ENCODE assay signal across 14 cellular contexts in genomic region chrX:54492340-54492739, GRCh38. TPM values are rescaled to one million over a fixed set of nuclear protein-coding genes. Genes with fewer than 3 reads are reported as not detected.
DNase-seq lines count a peak whose midpoint lies in the region; ATAC-seq and TF ChIP-seq lines count a peak whose summit lies in the region.
"Had no signal": no experiment of that assay in that cellular context is flagged by ENCODE, and none has a peak within 500 bp of the region (broad histone marks: within the 10 kb centered on the region; RNA-seq: fewer than 3 reads in every experiment).

No MANE protein-coding gene starts in this region.

- no peak overlapping the region for H3K4me3 Mint-ChIP-seq in MCF 10A (ENCODE audit: unreplicated experiment)
- H3K4me3 Mint-ChIP-seq: activated CD8-positive, alpha-beta T cell treated with anti-CD3 and anti-CD28 coated beads for 36 hours; activated naive CD8-positive, alpha-beta T cell treated with anti-CD3 and anti-CD28 coated beads for 36 hours had no signal

- CTCF ChIA-PET in MCF 10A (lab: Yijun Ruan, JAX) = no interaction called here

- no peaks in the 10 kb centered on the region for H3K4me1 Mint-ChIP-seq in MCF 10A (ENCODE audit: insufficient read depth, unreplicated experiment)
- H3K4me1 Mint-ChIP-seq: activated naive CD8-positive, alpha-beta T cell treated with anti-CD3 and anti-CD28 coated beads for 36 hours had no signal

- TF ChIP-seq CTCF in MCF 10A (IDR thresholded peaks at IDR 0.05; ENCODE audit: unreplicated experiment) = no peak
- TF ChIP-seq CTCF in breast epithelium (IDR thresholded peaks at IDR 0.05) = no peak
- TF ChIP-seq CTCF in adrenal gland (IDR thresholded peaks at IDR 0.05) = no peak
- TF ChIP-seq CTCF in foreskin keratinocyte (conservative IDR thresholded peaks at IDR 0.05) = no peak
- TF ChIP-seq CTCF in vagina (IDR thresholded peaks at IDR 0.05) = no peak

- peaks cover 0 to 27% of the 10 kb centered on the region in 2 donors for H3K27me3 ChIP-seq in breast epithelium
- peaks cover under 1% of the 10 kb centered on the region for H3K27me3 ChIP-seq in adrenal gland
- H3K27me3 ChIP-seq in foreskin keratinocyte = no peaks in the 10 kb centered on the region
- H3K27me3 ChIP-seq in vagina = no peaks in the 10 kb centered on the region
- H3K27me3 ChIP-seq: transverse colon had no signal

- POLR2A ChIA-PET in MCF 10A (lab: Yijun Ruan, JAX) = interaction anchor here (0.7 to 1.4 kb wide), 3 partner anchors 8 to 37 kb away, joined by 3 to 4 read pairs (median 4); no protein-coding TSS in a partner anchor

- 26 to 46% (median 35%) methylated on average over 5 to 6 of the region's 6 CpGs for WGBS in adrenal gland, 4 donors

- H3K9me3 ChIP-seq in breast epithelium = peaks cover 0 to 7% of the 10 kb centered on the region in 2 donors
- H3K9me3 ChIP-seq in adrenal gland (replicated peaks in 1 of 3) = no peaks in the 10 kb centered on the region
- no peaks in the 10 kb centered on the region for H3K9me3 ChIP-seq in vagina
- H3K9me3 ChIP-seq: transverse colon had no signal

- H3K27ac Mint-ChIP-seq in MCF 10A (ENCODE audit: low read depth, unreplicated experiment) = peak overlapping the region; percentile 69
- H3K27ac Mint-ChIP-seq: activated CD8-positive, alpha-beta T cell treated with anti-CD3 and anti-CD28 coated beads for 36 hours; activated naive CD8-positive, alpha-beta T cell treated with anti-CD3 and anti-CD28 coated beads for 36 hours had no signal

- no peak for TF ChIP-seq POLR2A in breast epithelium (IDR thresholded peaks at IDR 0.05)
- TF ChIP-seq POLR2A in adrenal gland (IDR thresholded peaks at IDR 0.05) = no peak
- TF ChIP-seq POLR2A in vagina (IDR thresholded peaks at IDR 0.05) = no peak

- ATAC-seq in foreskin keratinocyte = peak; percentile 77
- ATAC-seq in HG03520 (IDR thresholded peaks at IDR 0.05; ENCODE audit: unreplicated experiment) = no peak
- ATAC-seq: activated CD8-positive, alpha-beta T cell treated with anti-CD3 and anti-CD28 coated beads for 36 hours had no signal

- H3K27ac ChIP-seq in breast epithelium (no peak overlapping the region), adrenal gland (peak overlapping the region in 2 of 5 donors; percentile 15 to 65), foreskin keratinocyte (no peak overlapping the region), vagina (peak overlapping the region; percentile 26)
- H3K27ac ChIP-seq: parathyroid adenoma, transverse colon had no signal

- H3K4me3 ChIP-seq in breast epithelium = no peak overlapping the region
- no peak overlapping the region for H3K4me3 ChIP-seq in adrenal gland
- no peak overlapping the region for H3K4me3 ChIP-seq in vagina
- H3K4me3 ChIP-seq: transverse colon had no signal

- intact Hi-C loops in MCF 10A (cut with micrococcal nuclease) = loop anchor here (1.0 kb wide), 1 partner anchor 18 kb away; no protein-coding TSS in a partner anchor
- intact Hi-C loops in breast epithelium (cut with DNase I; ENCODE audit: low total_unique reads) = no loop called here
- intact Hi-C loops in adrenal gland (cut with DNase I) = no loop called here
- intact Hi-C loops in vagina (cut with DNase I) = no loop called here

- H3K27me3 Mint-ChIP-seq in MCF 10A (ENCODE audit: insufficient read depth, unreplicated experiment) = peaks cover 31% of the 10 kb centered on the region

- no peaks in the 10 kb centered on the region for H3K9me3 Mint-ChIP-seq in MCF 10A (ENCODE audit: unreplicated experiment)
- H3K9me3 Mint-ChIP-seq: activated CD8-positive, alpha-beta T cell treated with anti-CD3 and anti-CD28 coated beads for 36 hours had no signal

- TSS peak; percentile 17 for BruUV-seq in MCF 10A (replicated peaks; lab: Mats Ljungman, UMichigan)

- no peaks in the 10 kb centered on the region for H3K36me3 Mint-ChIP-seq in MCF 10A (ENCODE audit: insufficient read depth, unreplicated experiment)
- H3K36me3 Mint-ChIP-seq: activated naive CD8-positive, alpha-beta T cell treated with anti-CD3 and anti-CD28 coated beads for 36 hours had no signal

- H3K36me3 ChIP-seq in breast epithelium (no peaks in the 10 kb centered on the region), adrenal gland (replicated peaks in 1 of 2) (no peaks in the 10 kb centered on the region), vagina (no peaks in the 10 kb centered on the region)
- H3K36me3 ChIP-seq: transverse colon had no signal

- peak; percentile 60 for DNase-seq in MCF 10A (ENCODE audit: unreplicated experiment)
- no peak for DNase-seq in breast epithelium (ENCODE audit: low spot score in 2 of 2)
- peak; percentile 59 to 80 (median 74) for DNase-seq in adrenal gland
- peak in 1 of 2 donors; percentile 47 for DNase-seq in foreskin keratinocyte
- no peak for DNase-seq in vagina (ENCODE audit: extremely low spot score in 2 of 2)
- no peak for DNase-seq in central memory CD4-positive, alpha-beta T cell
- no peak for DNase-seq in stimulated activated CD4-positive, alpha-beta T cell treated with anti-CD3 and anti-CD28 coated beads, Interleukin-12 subunit alpha, Interleukin-12 subunit beta, amount 100 ng/mL, for 4 hours
- DNase-seq: activated CD8-positive, alpha-beta T cell treated with anti-CD3 and anti-CD28 coated beads for 36 hours; activated naive CD8-positive, alpha-beta T cell treated with anti-CD3 and anti-CD28 coated beads for 36 hours; NCI-H510A treated with DMSO at 0.1 percent for 48 hours; SW 1271; transverse colon had no signal

- H3K4me1 ChIP-seq in breast epithelium (no peaks in the 10 kb centered on the region), adrenal gland (replicated peaks in 1 of 2) (no peaks in the 10 kb centered on the region), foreskin keratinocyte (peaks cover 5% of the 10 kb centered on the region), vagina (peaks cover 23% of the 10 kb centered on the region)

RNA-seq across cellular contexts. Expression of gene FGD1, which starts 3.7 kb away (rescaled TPM):
- total RNA-seq in MCF 10A (2022) (13.9 and 15.6 TPM in 2 replicates), breast epithelium (1 to 10 TPM; 2.6 to 3.7 (median 3.3) TPM), adrenal gland (10 to 100 TPM in 3 of 8 donors, 1 to 10 TPM in 5; 6.9 to 13.6 (median 9.5) TPM), foreskin keratinocyte (10.2 and 10.9 TPM in 2 replicates), vagina (8.1 TPM)
- polyA plus RNA-seq in adrenal gland (10 to 100 TPM in 1 of 3 donors, 1 to 10 TPM in 2; 4.4 to 14.2 (median 8.6) TPM), foreskin keratinocyte (8.5 and 9.0 TPM in 2 replicates)

RNA-seq across cellular contexts. Expression of gene GNL3L, which starts 37.7 kb away (rescaled TPM):
- total RNA-seq in MCF 10A (2022) (37.6 and 46.2 TPM in 2 replicates), breast epithelium (10 to 100 TPM; 21.6 to 35.4 (median 26.5) TPM), adrenal gland (10 to 100 TPM; 15.5 to 37.5 (median 29.9) TPM), foreskin keratinocyte (27.5 and 31.6 TPM in 2 replicates), vagina (25.3 TPM)
- polyA plus RNA-seq in adrenal gland (10 to 100 TPM in 1 of 3 donors, 1 to 10 TPM in 2; 2.0 to 12.0 (median 4.5) TPM), foreskin keratinocyte (1.3 and 1.5 TPM in 2 replicates)

RNA-seq across cellular contexts. Expression of gene TSR2, which starts 52.1 kb away (rescaled TPM):
- total RNA-seq in MCF 10A (2022) (30.3 and 33.3 TPM in 2 replicates), breast epithelium (10 to 100 TPM; 20.1 to 23.3 (median 21.9) TPM), adrenal gland (10 to 100 TPM; 22.7 to 60.2 (median 38.9) TPM), foreskin keratinocyte (33.6 and 39.8 TPM in 2 replicates), vagina (14.7 TPM)
- polyA plus RNA-seq in adrenal gland (10 to 100 TPM; 49.6 to 72.9 (median 52.6) TPM), foreskin keratinocyte (49.5 and 51.4 TPM in 2 replicates)

Comparison
In these comparisons a context has a peak if more than half of its experiments do, and no peak if none do; other contexts are left out.
1. DNase-seq: peak in MCF 10A (single experiment) and adrenal gland (7 of 7); none in breast epithelium (0 of 2), vagina (0 of 2), central memory CD4-positive, alpha-beta T cell (single experiment) and stimulated activated CD4-positive, alpha-beta T cell treated with anti-CD3 and anti-CD28 coated beads, Interleukin-12 subunit alpha, Interleukin-12 subunit beta, amount 100 ng/mL, for 4 hours (single experiment).